Comparison of ENCODE assay signal across 23 cellular contexts in genomic region chr13:102974574-102975195, GRCh38.
"Had no signal": no experiment of that assay in that cellular context is flagged by ENCODE, and none has a peak within 500 bp of the region (broad histone marks: within the 10 kb centered on the region; RNA-seq: fewer than 3 reads in every experiment).

No MANE protein-coding gene starts in this region.

- H3K27ac ChIP-seq: epithelial cell of prostate, heart right ventricle, left ventricle myocardium inferior, spleen, thoracic aorta, upper lobe of left lung had no signal

- H3K36me3 Mint-ChIP-seq: activated CD4-positive, alpha-beta memory T cell treated with anti-CD3 and anti-CD28 coated beads for 36 hours; activated naive CD8-positive, alpha-beta T cell treated with anti-CD3 and anti-CD28 coated beads, Interleukin-2, amount 10 ng/mL, durations not matched to agents 7 days and 5 days; mesothelial cell of epicardium; naive thymus-derived CD8-positive, alpha-beta T cell had no signal

- H3K27me3 Mint-ChIP-seq: activated CD4-positive, alpha-beta memory T cell treated with anti-CD3 and anti-CD28 coated beads for 36 hours had no signal

- ATAC-seq: activated T-cell treated with anti-CD3 and anti-CD28 coated beads, Interleukin-2, amount 50 U/mL, for 72 hours; heart right ventricle; naive thymus-derived CD8-positive, alpha-beta T cell had no signal

- H3K9me3 Mint-ChIP-seq: activated CD4-positive, alpha-beta memory T cell treated with anti-CD3 and anti-CD28 coated beads for 36 hours; activated naive CD4-positive, alpha-beta T cell treated with anti-CD3 and anti-CD28 coated beads for 36 hours; activated naive CD8-positive, alpha-beta T cell treated with anti-CD3 and anti-CD28 coated beads, Interleukin-2, amount 10 ng/mL, durations not matched to agents 7 days and 5 days; activated T-cell treated with anti-CD3 and anti-CD28 coated beads, Interleukin-2, amount 50 U/mL, for 72 hours; endodermal cell; mesothelial cell of epicardium; naive thymus-derived CD8-positive, alpha-beta T cell had no signal

- H3K27me3 ChIP-seq: spleen, upper lobe of left lung had no signal

- DNase-seq: activated CD4-positive, alpha-beta memory T cell treated with anti-CD3 and anti-CD28 coated beads for 36 hours; activated CD4-positive, alpha-beta T cell treated with anti-CD3 and anti-CD28 coated beads for 48 hours; activated CD4-positive, CD25-positive, alpha-beta regulatory T cell; activated effector memory CD4-positive, alpha-beta T cell treated with Interleukin-2 at 50 U/mL for 16 hours; activated naive CD4-positive, alpha-beta T cell treated with anti-CD3 and anti-CD28 coated beads for 36 hours; activated naive CD8-positive, alpha-beta T cell treated with anti-CD3 and anti-CD28 coated beads, Interleukin-2, amount 10 ng/mL, durations not matched to agents 7 days and 5 days; activated T-cell treated with anti-CD3 and anti-CD28 coated beads, Interleukin-2, amount 50 U/mL, for 72 hours; cortex of kidney; heart right ventricle; kidney glomerular epithelial cell; left ventricle myocardium inferior; naive thymus-derived CD8-positive, alpha-beta T cell; retina; spleen; stimulated activated CD4-positive, alpha-beta T cell treated with anti-CD3 and anti-CD28 coated beads, Interleukin-4, amount 100 ng/mL, for 1 hour; stimulated activated naive CD4-positive, alpha-beta T cell; T-helper 1 cell; upper lobe of left lung had no signal

- H3K4me1 ChIP-seq: left ventricle myocardium inferior, spleen, upper lobe of left lung had no signal

- H3K4me3 Mint-ChIP-seq: activated CD4-positive, alpha-beta memory T cell treated with anti-CD3 and anti-CD28 coated beads for 36 hours; activated naive CD4-positive, alpha-beta T cell treated with anti-CD3 and anti-CD28 coated beads for 36 hours; activated naive CD8-positive, alpha-beta T cell treated with anti-CD3 and anti-CD28 coated beads, Interleukin-2, amount 10 ng/mL, durations not matched to agents 7 days and 5 days; activated T-cell treated with anti-CD3 and anti-CD28 coated beads, Interleukin-2, amount 50 U/mL, for 72 hours; endodermal cell; mesothelial cell of epicardium; naive thymus-derived CD8-positive, alpha-beta T cell had no signal

- H3K4me3 ChIP-seq: heart right ventricle, left ventricle myocardium inferior, spleen, thoracic aorta, upper lobe of left lung had no signal

- H3K9me3 ChIP-seq: heart right ventricle, left ventricle myocardium inferior, spleen, thoracic aorta, upper lobe of left lung had no signal

- H3K27ac Mint-ChIP-seq: activated CD4-positive, alpha-beta memory T cell treated with anti-CD3 and anti-CD28 coated beads for 36 hours; activated naive CD4-positive, alpha-beta T cell treated with anti-CD3 and anti-CD28 coated beads for 36 hours; activated naive CD8-positive, alpha-beta T cell treated with anti-CD3 and anti-CD28 coated beads, Interleukin-2, amount 10 ng/mL, durations not matched to agents 7 days and 5 days; activated T-cell treated with anti-CD3 and anti-CD28 coated beads, Interleukin-2, amount 50 U/mL, for 72 hours; endodermal cell; mesothelial cell of epicardium; naive thymus-derived CD8-positive, alpha-beta T cell; progenitor cell of endocrine pancreas had no signal

- H3K36me3 ChIP-seq: heart right ventricle, left ventricle myocardium inferior, spleen, thoracic aorta, upper lobe of left lung had no signal

- H3K4me1 Mint-ChIP-seq: activated naive CD8-positive, alpha-beta T cell treated with anti-CD3 and anti-CD28 coated beads, Interleukin-2, amount 10 ng/mL, durations not matched to agents 7 days and 5 days; endodermal cell had no signal
